In the genomic region with DNA sequence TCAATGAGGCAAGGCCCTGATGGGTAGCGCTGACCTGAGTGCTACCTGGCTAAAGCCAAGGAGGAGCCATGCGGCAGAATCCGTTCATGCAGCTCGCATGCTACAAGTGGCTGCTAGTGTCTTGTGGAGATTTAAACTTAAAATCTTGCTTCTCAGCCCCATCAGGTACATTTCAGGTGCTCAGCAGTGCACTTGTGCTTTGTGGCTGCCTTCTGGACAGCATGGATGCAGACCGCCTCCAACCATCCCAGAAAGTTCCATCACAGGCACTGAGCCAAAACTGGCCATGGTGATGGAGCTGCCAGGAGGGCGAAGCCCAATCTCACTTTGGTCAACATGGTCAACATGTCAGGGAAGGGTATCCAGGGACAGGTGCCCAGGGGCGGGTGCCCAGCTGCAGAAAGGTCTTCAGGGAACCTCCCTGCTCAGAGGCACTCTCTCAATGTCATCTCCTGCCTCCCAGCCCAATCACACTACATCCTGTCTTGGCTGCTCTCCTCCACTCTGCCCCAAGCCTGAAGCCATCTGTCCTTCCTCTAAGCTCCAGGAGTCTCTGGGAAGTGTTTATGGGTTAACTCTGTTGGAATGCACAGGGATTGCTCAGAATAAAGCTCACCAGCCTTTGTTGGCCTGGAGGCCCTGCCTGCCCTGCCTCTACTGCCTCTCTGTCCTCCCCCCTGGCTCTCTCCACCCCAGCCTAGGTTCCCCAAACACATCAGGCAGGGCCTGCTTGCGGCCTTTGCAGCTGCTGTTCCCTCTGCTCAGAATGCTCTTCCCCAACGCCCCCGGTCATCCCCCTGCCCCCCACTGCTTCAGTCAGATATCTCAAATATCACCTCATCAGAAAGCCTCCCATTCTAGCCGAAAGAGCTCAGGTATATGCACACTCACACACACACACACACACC, we compare ENCODE assay signal across 14 cellular contexts. TPM values are rescaled to one million over a fixed set of nuclear protein-coding genes. Genes with fewer than 3 reads are reported as not detected.
A peak's percentile ranks its signal among the peaks of the same experiment; 100 is the strongest.
DNase-seq lines count a peak whose midpoint lies in the region; ATAC-seq and TF ChIP-seq lines count a peak whose summit lies in the region.
"Had no signal": no experiment of that assay in that cellular context is flagged by ENCODE, and none has a peak within 500 bp of the region (broad histone marks: within the 10 kb centered on the region; RNA-seq: fewer than 3 reads in every experiment).

No MANE protein-coding gene starts in this region.

- no peaks in the 10 kb centered on the region for H3K27me3 ChIP-seq in KMS-11 (ENCODE audit: insufficient read depth, low read depth)
- no peaks in the 10 kb centered on the region for H3K27me3 ChIP-seq in testis
- H3K27me3 ChIP-seq: tibial nerve had no signal

- H3K27ac ChIP-seq in KMS-11 (peak overlapping the region; percentile 99), testis (no peak overlapping the region)

- H2AFZ ChIP-seq in KMS-11 (ENCODE audit: low read depth), result no peak overlapping the region

- H3K9me3 ChIP-seq in testis, result no peaks in the 10 kb centered on the region
- H3K9me3 ChIP-seq: tibial nerve had no signal

- TF ChIP-seq CTCF in KMS-11 (conservative IDR thresholded peaks at IDR 0.05; ENCODE audit: low read depth, low read length) (no peak), testis (IDR thresholded peaks at IDR 0.05) (no peak)

- H4K20me1 ChIP-seq in KMS-11 (ENCODE audit: insufficient read depth), result no peaks in the 10 kb centered on the region

- peaks cover 29% of the 10 kb centered on the region for H3K4me1 Mint-ChIP-seq in activated T-helper 17 cell treated with anti-CD3 and anti-CD28 coated beads, Interleukin-2, amount 50 U/mL, for 72 hours
- H3K4me1 Mint-ChIP-seq in naive thymus-derived CD8-positive, alpha-beta T cell, result peaks cover 14 to 45% (median 26%) of the 10 kb centered on the region in 4 donors
- H3K4me1 Mint-ChIP-seq: neural crest cell had no signal

- TF ChIP-seq POLR2A in testis (IDR thresholded peaks at IDR 0.05), result no peak

- no peaks in the 10 kb centered on the region for H3K36me3 Mint-ChIP-seq in activated T-helper 17 cell treated with anti-CD3 and anti-CD28 coated beads, Interleukin-2, amount 50 U/mL, for 72 hours (ENCODE audit: low read depth)
- no peaks in the 10 kb centered on the region for H3K36me3 Mint-ChIP-seq in naive thymus-derived CD8-positive, alpha-beta T cell

- peak overlapping the region; percentile 79 for H3K9ac ChIP-seq in KMS-11

- no peaks in the 10 kb centered on the region for H3K79me2 ChIP-seq in KMS-11 (ENCODE audit: insufficient read depth, low read depth)

- H3K4me2 ChIP-seq in KMS-11, result peak overlapping the region; percentile 99

- no peaks in the 10 kb centered on the region for H3K9me3 Mint-ChIP-seq in activated T-helper 17 cell treated with anti-CD3 and anti-CD28 coated beads, Interleukin-2, amount 50 U/mL, for 72 hours
- no peaks in the 10 kb centered on the region for H3K9me3 Mint-ChIP-seq in naive thymus-derived CD8-positive, alpha-beta T cell
- H3K9me3 Mint-ChIP-seq: activated T-cell treated with anti-CD3 and anti-CD28 coated beads, Interleukin-2, amount 50 U/mL, for 4 hours; neural crest cell had no signal

- peaks cover 61% of the 10 kb centered on the region for H3K4me1 ChIP-seq in KMS-11 (ENCODE audit: low read depth, poor library complexity, severe bottlenecking)
- H3K4me1 ChIP-seq in testis, result no peaks in the 10 kb centered on the region

- DNase-seq in ELF-1 (ENCODE audit: low read depth, low spot score) (peak; percentile 58), activated gamma-delta T cell (lab: John Stamatoyannopoulos, UW) (no peak), testis (no peak)
- DNase-seq in naive thymus-derived CD8-positive, alpha-beta T cell, result no peak
- DNase-seq: activated T-cell treated with anti-CD3 and anti-CD28 coated beads, Interleukin-2, amount 50 U/mL, for 4 hours; dermis blood vessel endothelial cell; NCI-H187 treated with DMSO at 0.1 percent for 48 hours; stimulated activated CD4-positive, alpha-beta T cell treated with anti-CD3 and anti-CD28 coated beads, Interleukin-4, amount 100 ng/mL, for 1 hour had no signal

- POLR2A ChIA-PET in naive thymus-derived CD8-positive, alpha-beta T cell (lab: Charles Lee), result interaction anchor here (0.9 kb wide), 1 partner anchor 226 kb away, joined by 4 read pairs; no protein-coding TSS in a partner anchor

- H3K4me3 ChIP-seq in KMS-11 (IDR thresholded peaks at IDR 0.05; ENCODE audit: insufficient read depth, low read depth, low read length) (no peak overlapping the region), testis (no peak overlapping the region)
- H3K4me3 ChIP-seq: tibial nerve had no signal

- peak overlapping the region; percentile 79 for H3K4me3 Mint-ChIP-seq in activated T-helper 17 cell treated with anti-CD3 and anti-CD28 coated beads, Interleukin-2, amount 50 U/mL, for 72 hours
- peak overlapping the region in 3 of 10 donors; percentile 41 to 73 (median 63) for H3K4me3 Mint-ChIP-seq in naive thymus-derived CD8-positive, alpha-beta T cell
- H3K4me3 Mint-ChIP-seq: neural crest cell had no signal

- H3K27me3 Mint-ChIP-seq in activated T-helper 17 cell treated with anti-CD3 and anti-CD28 coated beads, Interleukin-2, amount 50 U/mL, for 72 hours, result no peaks in the 10 kb centered on the region
- no peaks in the 10 kb centered on the region for H3K27me3 Mint-ChIP-seq in naive thymus-derived CD8-positive, alpha-beta T cell

- ATAC-seq in activated T-helper 17 cell treated with anti-CD3 and anti-CD28 coated beads, Interleukin-2, amount 50 U/mL, for 72 hours (replicated peaks), result no peak
- ATAC-seq in naive thymus-derived CD8-positive, alpha-beta T cell, result no peak
- ATAC-seq in HG03432 (IDR thresholded peaks at IDR 0.05; ENCODE audit: unreplicated experiment) (no peak), GM18868 (IDR thresholded peaks at IDR 0.05; ENCODE audit: unreplicated experiment) (no peak)

- intact Hi-C loops in testis (cut with DNase I; ENCODE audit: low total_unique reads), result no loop called here

- no peaks in the 10 kb centered on the region for H3K36me3 ChIP-seq in KMS-11 (ENCODE audit: insufficient read depth)
- H3K36me3 ChIP-seq in testis (ENCODE audit: low read depth, missing control alignments), result no peaks in the 10 kb centered on the region
- H3K36me3 ChIP-seq: tibial nerve had no signal

- peak overlapping the region; percentile 90 for H3K27ac Mint-ChIP-seq in activated T-helper 17 cell treated with anti-CD3 and anti-CD28 coated beads, Interleukin-2, amount 50 U/mL, for 72 hours
- H3K27ac Mint-ChIP-seq in naive thymus-derived CD8-positive, alpha-beta T cell, result peak overlapping the region in 6 of 10 donors; percentile 52 to 95 (median 74)

- 89 to 97% methylated on average over 8 to 11 of the region's 11 CpGs for WGBS in testis, 2 donors

RNA-seq across cellular contexts. Expression of gene TNFRSF13B, which starts 18.3 kb away (rescaled TPM):
- total RNA-seq in activated T-helper 17 cell treated with anti-CD3 and anti-CD28 coated beads, Interleukin-2, amount 50 U/mL, for 72 hours, result not detected
- total RNA-seq in naive thymus-derived CD8-positive, alpha-beta T cell, result 1 to 10 TPM; 1.3 to 1.5 TPM
- not detected for polyA plus RNA-seq in naive thymus-derived CD8-positive, alpha-beta T cell
- total RNA-seq in testis, result not detected
- polyA plus RNA-seq in testis (ENCODE audit: insufficient read depth, low read depth, low replicate concordance), result 0.59 TPM
- total RNA-seq: dermis blood vessel endothelial cell, neural crest cell, tibial nerve had no signal

RNA-seq across cellular contexts. Expression of gene MPRIP, which starts 52.0 kb away (rescaled TPM):
- total RNA-seq in activated T-helper 17 cell treated with anti-CD3 and anti-CD28 coated beads, Interleukin-2, amount 50 U/mL, for 72 hours, result 100 to 1,000 TPM; 204 to 207 TPM
- 100 to 1,000 TPM; 219 to 234 TPM for total RNA-seq in naive thymus-derived CD8-positive, alpha-beta T cell
- polyA plus RNA-seq in naive thymus-derived CD8-positive, alpha-beta T cell, result 10 to 100 TPM; 16.9 to 28.3 (median 26.4) TPM
- total RNA-seq in testis, result 100 to 1,000 TPM; 304 to 337 TPM
- 191 TPM for polyA plus RNA-seq in testis (ENCODE audit: insufficient read depth, low read depth, low replicate concordance)
